ENCODE assay signal across 8 cellular contexts in genomic region chr1:166838766-166839599, GRCh38. TPM values are rescaled to one million over a fixed set of nuclear protein-coding genes. Genes with fewer than 3 reads are reported as not detected.
DNase-seq lines count a peak whose midpoint lies in the region; ATAC-seq and TF ChIP-seq lines count a peak whose summit lies in the region.

A gene with protein sequence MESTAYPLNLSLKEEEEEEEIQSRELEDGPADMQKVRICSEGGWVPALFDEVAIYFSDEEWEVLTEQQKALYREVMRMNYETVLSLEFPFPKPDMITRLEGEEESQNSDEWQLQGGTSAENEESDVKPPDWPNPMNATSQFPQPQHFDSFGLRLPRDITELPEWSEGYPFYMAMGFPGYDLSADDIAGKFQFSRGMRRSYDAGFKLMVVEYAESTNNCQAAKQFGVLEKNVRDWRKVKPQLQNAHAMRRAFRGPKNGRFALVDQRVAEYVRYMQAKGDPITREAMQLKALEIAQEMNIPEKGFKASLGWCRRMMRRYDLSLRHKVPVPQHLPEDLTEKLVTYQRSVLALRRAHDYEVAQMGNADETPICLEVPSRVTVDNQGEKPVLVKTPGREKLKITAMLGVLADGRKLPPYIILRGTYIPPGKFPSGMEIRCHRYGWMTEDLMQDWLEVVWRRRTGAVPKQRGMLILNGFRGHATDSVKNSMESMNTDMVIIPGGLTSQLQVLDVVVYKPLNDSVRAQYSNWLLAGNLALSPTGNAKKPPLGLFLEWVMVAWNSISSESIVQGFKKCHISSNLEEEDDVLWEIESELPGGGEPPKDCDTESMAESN (plus strand): TSS chr1:166839475. CDS start chr1:166840957, 1,482 bp downstream.

- H3K27me3 ChIP-seq in Peyer's patch (no peaks in the 10 kb centered on the region), muscle layer of duodenum (ENCODE audit: low read depth, low read length) (no peaks in the 10 kb centered on the region)

- H3K27ac ChIP-seq in Peyer's patch (peak within 1 kb of the TSS; percentile 84 to 91 (median 88)), muscle layer of duodenum (ENCODE audit: low read length) (peak within 1 kb of the TSS; percentile 86)

- in situ Hi-C loops in KBM-7 (cut with MboI; ENCODE audit: low pct_unique_long_range_greater_than_20kb, low sequenced_read_pairs) = no loop called here

- H3K4me1 ChIP-seq in Peyer's patch = peaks cover 0 to 47% (median 8%) of the 10 kb centered on the region in 4 donors
- H3K4me1 ChIP-seq in muscle layer of duodenum (ENCODE audit: control insufficient read depth in 1 of 2, insufficient read depth in 2 of 2, low read length in 2 of 2) = peaks cover 25 to 46% of the 10 kb centered on the region in 2 donors

- H3K9me3 ChIP-seq in Peyer's patch = no peaks in the 10 kb centered on the region
- H3K9me3 ChIP-seq in muscle layer of duodenum (ENCODE audit: control insufficient read depth in 1 of 2, low read length in 2 of 2) = no peaks in the 10 kb centered on the region

- ATAC-seq in GM21723 (IDR thresholded peaks at IDR 0.05; ENCODE audit: unreplicated experiment) = peak; percentile 97
- peak; percentile 98 for ATAC-seq in esophagus mucosa

- H3K4me3 ChIP-seq in Peyer's patch (peak within 1 kb of the TSS; percentile 42 to 88 (median 60)), muscle layer of duodenum (ENCODE audit: low read depth in 1 of 2, low read length in 2 of 2) (peak within 1 kb of the TSS; percentile 71 to 77)

- TF ChIP-seq CTCF in Peyer's patch (IDR thresholded peaks at IDR 0.05) = no peak

- TF ChIP-seq POLR2A in Peyer's patch (IDR thresholded peaks at IDR 0.05) = peak; percentile 67 to 79

- H3K36me3 ChIP-seq in Peyer's patch (peaks cover 0 to 30% (median 0%) of the 10 kb centered on the region in 3 donors), muscle layer of duodenum (ENCODE audit: control insufficient read depth in 1 of 2, insufficient read depth in 2 of 2, low read length in 2 of 2) (peaks cover 25 to 30% of the 10 kb centered on the region in 2 donors)

- DNase-seq in DMS53 treated with DMSO at 0.1 percent for 48 hours (lab: John Stamatoyannopoulos, UW; ENCODE audit: unreplicated experiment) (peak; percentile 86), KBM-7 (peak; percentile 90), Peyer's patch (peak; percentile 87 to 94 (median 93))
- DNase-seq in activated T-cell treated with anti-CD3 and anti-CD28 coated beads, Interleukin-2, amount 50 U/mL, for 48 hours = peak; percentile 86 to 91
- DNase-seq in stimulated activated CD8-positive, alpha-beta memory T cell treated with anti-CD3 and anti-CD28 coated beads, Interleukin-7, amount 100 ng/mL, for 24 hours (ENCODE audit: low read depth) = peak; percentile 61

RNA-seq across cellular contexts. Expression of the gene that starts here (rescaled TPM):
- total RNA-seq in Peyer's patch = 10 to 100 TPM; 14.7 to 40.4 (median 25.0) TPM
- 21.0 TPM for total RNA-seq in esophagus mucosa

Comparison
In these comparisons a context has a peak if more than half of its experiments do, and no peak if none do; other contexts are left out.
1. Peak in every context shown above with its lines: DNase-seq, ATAC-seq, H3K4me3 ChIP-seq and H3K27ac ChIP-seq.